22 cellular contexts compared by ENCODE assay signal in the genomic region with DNA sequence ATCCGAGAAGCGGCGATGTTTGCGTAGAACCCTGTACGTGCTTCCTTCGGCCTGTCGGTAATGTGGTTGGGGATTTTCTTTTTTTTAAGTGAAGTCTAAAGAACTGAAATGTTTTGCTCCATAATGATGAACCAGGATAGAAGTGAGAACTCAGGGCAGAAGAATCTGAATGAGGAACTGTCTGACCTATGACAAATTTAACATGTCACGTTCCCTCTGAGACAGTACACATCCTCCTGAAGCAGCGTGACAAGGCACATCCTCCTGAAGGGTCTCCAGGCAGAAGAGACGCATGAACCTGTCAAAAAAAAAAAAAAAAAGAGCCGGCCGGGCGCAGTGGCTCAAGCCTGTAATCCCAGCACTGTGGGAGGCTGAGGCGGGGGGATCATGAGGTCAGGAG. TPM values are rescaled to one million over a fixed set of nuclear protein-coding genes. Genes with fewer than 3 reads are reported as not detected.
A peak's percentile ranks its signal among the peaks of the same experiment; 100 is the strongest.
DNase-seq lines count a peak whose midpoint lies in the region; ATAC-seq and TF ChIP-seq lines count a peak whose summit lies in the region.
"Had no signal": no experiment of that assay in that cellular context is flagged by ENCODE, and none has a peak within 500 bp of the region (broad histone marks: within the 10 kb centered on the region; RNA-seq: fewer than 3 reads in every experiment).

No MANE protein-coding gene starts in this region.

- no TSS peak for BruUV-seq in OCI-LY7 (replicated peaks; lab: Mats Ljungman, UMichigan)

- H3K36me3 ChIP-seq in OCI-LY7 (ENCODE audit: insufficient read depth, low read length) (no peaks in the 10 kb centered on the region), spleen (peaks cover 0 to 21% (median 0%) of the 10 kb centered on the region in 6 donors)
- H3K36me3 ChIP-seq: tibial artery had no signal

- no peaks in the 10 kb centered on the region for H3K9me2 ChIP-seq in OCI-LY7 (ENCODE audit: insufficient read depth, low read length)

- H3K4me3 Mint-ChIP-seq in progenitor cell of endocrine pancreas (ENCODE audit: low read depth): no peak overlapping the region
- H3K4me3 Mint-ChIP-seq: activated naive CD8-positive, alpha-beta T cell treated with anti-CD3 and anti-CD28 coated beads for 36 hours; brain had no signal

- ATAC-seq in left lobe of liver (peak; percentile 36), HG03520 (IDR thresholded peaks at IDR 0.05; ENCODE audit: unreplicated experiment) (no peak), HG02623 (IDR thresholded peaks at IDR 0.05; ENCODE audit: unreplicated experiment) (no peak)

- H3K4me1 Mint-ChIP-seq in progenitor cell of endocrine pancreas (ENCODE audit: low read depth): no peaks in the 10 kb centered on the region
- H3K4me1 Mint-ChIP-seq: activated naive CD8-positive, alpha-beta T cell treated with anti-CD3 and anti-CD28 coated beads for 36 hours; brain had no signal

- H4K20me1 ChIP-seq in OCI-LY7 (ENCODE audit: insufficient read depth, low read length): no peaks in the 10 kb centered on the region

- no peaks in the 10 kb centered on the region for H3K36me3 Mint-ChIP-seq in progenitor cell of endocrine pancreas (ENCODE audit: insufficient read depth)
- H3K36me3 Mint-ChIP-seq: activated naive CD8-positive, alpha-beta T cell treated with anti-CD3 and anti-CD28 coated beads for 36 hours; brain had no signal

- DNase-seq in HL-60 (ENCODE audit: low read depth in 1 of 2, low spot score in 1 of 2) (peak in 1 of 2 experiments; percentile 70), OCI-LY7 (ENCODE audit: low spot score) (peak; percentile 26), left lobe of liver (ENCODE audit: low spot score) (no peak), spleen (peak; percentile 62), progenitor cell of endocrine pancreas (ENCODE audit: low spot score, unreplicated experiment) (no peak)
- DNase-seq in stimulated activated CD4-positive, alpha-beta T cell treated with anti-CD3 and anti-CD28 coated beads, Interleukin-2, amount 100 ng/mL, for 24 hours: no peak
- DNase-seq: activated CD4-positive, alpha-beta T cell treated with anti-CD3 and anti-CD28 coated beads for 1 hour; activated CD8-positive, alpha-beta memory T cell treated with anti-CD3 and anti-CD28 coated beads for 24 hours; activated naive CD8-positive, alpha-beta T cell treated with anti-CD3 and anti-CD28 coated beads for 36 hours; COR-L47; cortex of kidney; NCI-H1417 treated with DMSO at 0.1 percent for 48 hours; NCI-H69; retina; stimulated activated naive CD4-positive, alpha-beta T cell; T-helper 9 cell; tibial artery had no signal

- H3K27ac Mint-ChIP-seq in progenitor cell of endocrine pancreas: no peak overlapping the region
- H3K27ac Mint-ChIP-seq: activated naive CD8-positive, alpha-beta T cell treated with anti-CD3 and anti-CD28 coated beads for 36 hours; brain had no signal

- no peak overlapping the region for H3K4me3 ChIP-seq in HL-60 (replicated peaks; ENCODE audit: insufficient read depth, low read length)
- no peak overlapping the region for H3K4me3 ChIP-seq in OCI-LY7 (ENCODE audit: low read depth, low read length, poor library complexity, severe bottlenecking)
- H3K4me3 ChIP-seq in spleen: no peak overlapping the region
- H3K4me3 ChIP-seq: hepatocyte, tibial artery had no signal

- POLR2A ChIA-PET in OCI-LY7 (lab: Charles Lee): no interaction called here

- H3K27ac ChIP-seq in HL-60 (replicated peaks): peak overlapping the region; percentile 58
- no peak overlapping the region for H3K27ac ChIP-seq in OCI-LY7 (ENCODE audit: low read depth, low read length, poor library complexity, severe bottlenecking)
- H3K27ac ChIP-seq in spleen: peak overlapping the region in 7 of 8 donors; percentile 41 to 85 (median 80)
- H3K27ac ChIP-seq: hepatocyte, tibial artery had no signal

- no peak for TF ChIP-seq POLR2A in spleen (IDR thresholded peaks at IDR 0.05)

- no peaks in the 10 kb centered on the region for H3K27me3 Mint-ChIP-seq in progenitor cell of endocrine pancreas
- H3K27me3 Mint-ChIP-seq: activated naive CD8-positive, alpha-beta T cell treated with anti-CD3 and anti-CD28 coated beads for 36 hours; brain had no signal

- CTCF ChIA-PET in OCI-LY7 (lab: Charles Lee; ENCODE audit: unreplicated experiment): no interaction called here

- no peak for TF ChIP-seq CTCF in HL-60 (IDR thresholded peaks at IDR 0.05; ENCODE audit: insufficient read depth, low read length)
- TF ChIP-seq CTCF in OCI-LY7 (conservative IDR thresholded peaks at IDR 0.05; ENCODE audit: low read length): no peak
- no peak for TF ChIP-seq CTCF in spleen (IDR thresholded peaks at IDR 0.05 in 8 of 11, conservative IDR thresholded peaks at IDR 0.05 in 3 of 11)
- TF ChIP-seq CTCF in progenitor cell of endocrine pancreas (IDR thresholded peaks at IDR 0.05; ENCODE audit: unreplicated experiment): no peak

- H3K9me3 ChIP-seq in OCI-LY7 (ENCODE audit: low read length) (no peaks in the 10 kb centered on the region), spleen (no peaks in the 10 kb centered on the region)
- H3K9me3 ChIP-seq: tibial artery had no signal

- no peaks in the 10 kb centered on the region for H3K79me2 ChIP-seq in OCI-LY7 (ENCODE audit: insufficient read depth, low read depth, low read length)
- H3K79me2 ChIP-seq: hepatocyte had no signal

- no peaks in the 10 kb centered on the region for H3K9me3 Mint-ChIP-seq in progenitor cell of endocrine pancreas (ENCODE audit: low read depth)
- H3K9me3 Mint-ChIP-seq: activated naive CD8-positive, alpha-beta T cell treated with anti-CD3 and anti-CD28 coated beads for 36 hours had no signal

- WGBS in spleen, 5 donors: 55 to 67% (median 59%) methylated on average over 14 of the region's 14 CpGs

- H3K27me3 ChIP-seq in HL-60 (ENCODE audit: insufficient read depth, poor library complexity, severe bottlenecking): no peaks in the 10 kb centered on the region
- H3K27me3 ChIP-seq in spleen (replicated peaks in 1 of 7): peaks cover 0 to 9% (median 0%) of the 10 kb centered on the region in 7 donors
- H3K27me3 ChIP-seq: hepatocyte, tibial artery had no signal

- intact Hi-C loops in OCI-LY7 (cut with micrococcal nuclease; ENCODE audit: unreplicated experiment) (no loop called here), spleen (cut with DNase I; ENCODE audit: low total_unique reads) (no loop called here)

- peaks cover 13% of the 10 kb centered on the region for H3K4me1 ChIP-seq in OCI-LY7 (ENCODE audit: insufficient read depth, low read length, poor library complexity, severe bottlenecking)
- H3K4me1 ChIP-seq in spleen: peaks cover 0 to 43% (median 3%) of the 10 kb centered on the region in 6 donors
- H3K4me1 ChIP-seq: tibial artery had no signal

- H3K4me2 ChIP-seq in OCI-LY7 (ENCODE audit: low read length): no peak overlapping the region
- H3K4me2 ChIP-seq: hepatocyte had no signal

- H2AFZ ChIP-seq in OCI-LY7 (ENCODE audit: low read length): 0 out of 2 replicates have a peak overlapping the region, but pooled peaks have one; percentile 36
- H2AFZ ChIP-seq: hepatocyte had no signal

RNA-seq across cellular contexts. Expression of gene CSF2RA, which starts 6.2 kb away (rescaled TPM):
- not detected in 2 replicates for total RNA-seq in OCI-LY7 (2014; rRNA removed; shearing (Covaris generic))
- not detected in 2 replicates for total RNA-seq in OCI-LY7 (2022)
- total RNA-seq in left lobe of liver: 1.4 TPM
- total RNA-seq in spleen: 10 to 100 TPM in 6 of 7 donors, 1 to 10 TPM in 1; 5.3 to 62.4 (median 25.5) TPM
- polyA plus RNA-seq in spleen: 10 to 100 TPM; 16.2 to 53.7 (median 25.5) TPM
- 0.98 and 1.3 TPM in 2 replicates for total RNA-seq in progenitor cell of endocrine pancreas
- total RNA-seq: activated naive CD8-positive, alpha-beta T cell treated with anti-CD3 and anti-CD28 coated beads for 36 hours; LHCN-M2 had no signal

Comparison
In these comparisons a context has a peak if more than half of its experiments do, and no peak if none do; other contexts are left out.
1. DNase-seq: peak in OCI-LY7 (single experiment) and spleen (single experiment); none in left lobe of liver (single experiment), progenitor cell of endocrine pancreas (single experiment) and stimulated activated CD4-positive, alpha-beta T cell treated with anti-CD3 and anti-CD28 coated beads, Interleukin-2, amount 100 ng/mL, for 24 hours (0 of 2).